Comparison of ENCODE assay signal across 10 cellular contexts in the genomic region with DNA sequence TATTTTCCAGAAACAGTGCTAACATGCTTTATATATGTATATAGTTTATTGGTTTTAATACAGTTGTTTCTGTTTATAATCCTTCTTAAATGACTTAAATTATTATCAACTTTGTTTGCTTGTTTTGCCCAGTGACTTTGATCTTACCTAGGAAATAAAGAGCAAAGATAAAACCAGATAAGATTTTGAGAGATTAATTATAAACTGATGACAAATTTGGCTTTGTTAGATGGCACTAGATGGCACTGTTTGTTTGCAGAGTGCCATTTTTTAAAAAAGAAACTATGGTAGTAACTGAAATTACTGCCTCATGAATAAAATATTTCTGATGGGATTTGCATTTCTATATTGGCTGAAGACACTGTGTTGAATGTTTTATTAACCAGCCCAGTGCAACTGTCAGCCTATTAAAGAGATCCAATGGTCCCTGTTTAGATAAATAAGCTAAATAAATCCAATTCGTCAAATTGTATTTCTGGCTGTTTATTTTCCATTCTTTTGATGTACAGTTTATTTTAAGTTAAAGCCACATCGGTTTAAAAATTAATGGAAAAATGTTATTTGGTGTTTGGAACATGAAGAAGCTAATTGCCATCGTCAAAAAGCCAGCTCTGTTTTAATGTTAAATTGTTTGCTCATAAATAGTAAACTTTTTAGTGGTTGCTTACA. TPM values are rescaled to one million over a fixed set of nuclear protein-coding genes. Genes with fewer than 3 reads are reported as not detected.
DNase-seq lines count a peak whose midpoint lies in the region; ATAC-seq and TF ChIP-seq lines count a peak whose summit lies in the region.
"Had no signal": no experiment of that assay in that cellular context is flagged by ENCODE, and none has a peak within 500 bp of the region (broad histone marks: within the 10 kb centered on the region; RNA-seq: fewer than 3 reads in every experiment).

No MANE protein-coding gene starts in this region.

- peaks cover 3% of the 10 kb centered on the region for H3K79me2 ChIP-seq in osteoblast (ENCODE audit: insufficient read depth, low read length)

- H3K9me3 ChIP-seq in osteoblast (ENCODE audit: low read depth, low read length), result no peaks in the 10 kb centered on the region

- TF ChIP-seq POLR2A in NB4 (IDR thresholded peaks at IDR 0.05; ENCODE audit: extremely low read depth, insufficient read length), result no peak

- no peaks in the 10 kb centered on the region for H3K27me3 ChIP-seq in osteoblast (ENCODE audit: insufficient read depth, low read length)

- peak overlapping the region; percentile 30 for H3K4me2 ChIP-seq in osteoblast (ENCODE audit: insufficient read depth, low read length)

- H3K4me3 ChIP-seq in NB4 (ENCODE audit: low read depth, low read length) (no peak overlapping the region), osteoblast (ENCODE audit: insufficient read depth, low read length) (no peak overlapping the region)

- no peak overlapping the region for H3K27ac ChIP-seq in osteoblast (ENCODE audit: low read depth, low read length)

- peak; percentile 15 for TF ChIP-seq CTCF in GM10248 (IDR thresholded peaks at IDR 0.05; ENCODE audit: control extremely low read depth, extremely low read depth, low read depth, missing control alignments)
- peak; percentile 21 for TF ChIP-seq CTCF in NB4 (IDR thresholded peaks at IDR 0.05; ENCODE audit: low read depth, low read length)
- TF ChIP-seq CTCF in osteoblast (IDR thresholded peaks at IDR 0.05; ENCODE audit: extremely low read depth, low read depth, low read length), result peak; percentile 67

- no peak for DNase-seq in GM10248 (ENCODE audit: extremely low spot score)
- no peak for DNase-seq in NB4 (ENCODE audit: low read depth)
- peak; percentile 57 for DNase-seq in dedifferentiated amniotic fluid mesenchymal stem cell (ENCODE audit: extremely low spot score)
- DNase-seq in osteoblast (ENCODE audit: insufficient read length, low spot score, missing footprints), result no peak
- DNase-seq in NCI-H1092 (lab: John Stamatoyannopoulos, UW), result no peak
- no peak for DNase-seq in RPMI8226
- DNase-seq: activated CD4-positive, alpha-beta memory T cell treated with anti-CD3 and anti-CD28 coated beads for 36 hours; NCI-H1930 had no signal

- H4K20me1 ChIP-seq in osteoblast (ENCODE audit: insufficient read depth, low read length), result peaks cover 4% of the 10 kb centered on the region

- H2AFZ ChIP-seq in osteoblast (ENCODE audit: low read length), result no peak overlapping the region

- no peaks in the 10 kb centered on the region for H3K4me1 ChIP-seq in osteoblast (ENCODE audit: insufficient read depth, low read length)

- H3K36me3 ChIP-seq in osteoblast (ENCODE audit: insufficient read depth, low read length), result no peaks in the 10 kb centered on the region

- POLR2A ChIA-PET in GM10248 (lab: Yijun Ruan, JAX), result no interaction called here

- ATAC-seq in GM21576 (IDR thresholded peaks at IDR 0.05; ENCODE audit: unreplicated experiment) (no peak), HG03521 (IDR thresholded peaks at IDR 0.05; ENCODE audit: unreplicated experiment) (no peak)

- CTCF ChIA-PET in GM10248 (lab: Yijun Ruan, JAX), result interaction anchor here (0.6 to 3.6 kb wide), 17 partner anchors 10 to 1098 kb away, joined by 3 to 14 read pairs (median 3); no protein-coding TSS in a partner anchor

RNA-seq across cellular contexts. Expression of gene VTI1A, which starts 28.7 kb away (rescaled TPM):
- total RNA-seq in osteoblast, result 34.7 and 35.4 TPM in 2 replicates

RNA-seq across cellular contexts. Expression of gene ZDHHC6, which starts 29.0 kb away (rescaled TPM):
- 25.6 and 26.1 TPM in 2 replicates for total RNA-seq in osteoblast

Comparison
In these comparisons a context has a peak if more than half of its experiments do, and no peak if none do; other contexts are left out.
1. CTCF ChIP-seq: peak in every context shown above with its lines; median percentile 67 in osteoblast; 21 in NB4; 15 in GM10248.